In the genomic region with DNA sequence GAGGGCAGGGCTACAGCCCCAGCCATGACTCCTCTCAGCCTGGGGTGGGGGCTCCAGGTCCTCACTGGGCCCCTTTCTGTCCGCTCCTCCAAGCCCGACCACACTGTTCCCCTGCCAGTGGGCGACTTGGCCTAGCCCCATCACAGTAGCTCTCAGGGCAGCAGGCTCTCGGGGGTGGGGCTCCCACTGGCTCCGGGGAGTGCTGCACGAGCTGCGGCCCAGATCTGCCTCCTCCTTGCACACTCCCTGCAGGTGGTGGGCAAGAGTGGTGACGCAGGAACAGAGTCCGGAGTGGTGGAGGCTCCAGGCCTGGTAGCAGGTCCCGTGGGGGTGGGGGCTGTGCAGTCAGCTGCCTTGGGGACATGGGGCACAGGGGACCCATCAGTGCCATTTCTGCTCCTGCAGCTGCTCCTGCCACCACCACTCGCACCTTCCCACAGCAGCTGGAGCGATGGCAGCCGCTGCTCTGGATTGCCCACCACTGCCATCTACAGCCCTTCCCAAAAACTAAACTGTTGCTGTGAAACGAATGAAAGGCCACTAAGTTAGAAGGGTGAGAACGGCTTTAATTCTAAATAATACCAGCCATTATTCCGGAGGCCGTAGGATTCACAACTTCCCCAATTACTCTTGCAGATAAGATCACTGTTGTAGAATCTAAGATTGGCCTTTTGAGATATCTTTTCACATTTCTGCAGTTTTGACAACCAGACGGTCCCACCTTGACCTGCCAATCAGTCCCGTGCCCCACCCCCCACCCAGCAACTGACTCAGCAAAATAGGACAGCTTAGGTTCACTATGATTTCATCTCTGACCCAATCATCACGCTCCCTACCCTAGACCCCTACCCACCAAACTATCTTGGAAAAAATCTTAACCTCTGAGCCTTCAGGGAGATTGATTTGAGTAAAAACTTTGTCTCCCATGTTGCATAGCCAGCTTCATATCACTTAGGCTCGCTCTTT, we compare ENCODE assay signal across 16 cellular contexts.
DNase-seq lines count a peak whose midpoint lies in the region; ATAC-seq and TF ChIP-seq lines count a peak whose summit lies in the region.
"Had no signal": no experiment of that assay in that cellular context is flagged by ENCODE, and none has a peak within 500 bp of the region (broad histone marks: within the 10 kb centered on the region; RNA-seq: fewer than 3 reads in every experiment).

No MANE protein-coding gene starts in this region.

- H4K20me1 ChIP-seq in SK-N-SH (ENCODE audit: insufficient read depth): no peaks in the 10 kb centered on the region

- no peaks in the 10 kb centered on the region for H3K9me3 ChIP-seq in SK-N-SH

- no peaks in the 10 kb centered on the region for H3K36me3 ChIP-seq in SK-N-SH (replicated peaks in 1 of 2; ENCODE audit: control insufficient read depth in 1 of 2, insufficient read depth in 2 of 2, low read length in 1 of 2)
- H3K36me3 ChIP-seq: breast epithelium had no signal

- H3K4me1 Mint-ChIP-seq in type B pancreatic cell (ENCODE audit: unreplicated experiment): no peaks in the 10 kb centered on the region
- no peaks in the 10 kb centered on the region for H3K4me1 Mint-ChIP-seq in chondrocyte (ENCODE audit: low read depth)
- H3K4me1 Mint-ChIP-seq: IgD-negative memory B cell had no signal

- H3K79me2 ChIP-seq in SK-N-SH (ENCODE audit: insufficient read depth): no peaks in the 10 kb centered on the region

- H3K27ac Mint-ChIP-seq in type B pancreatic cell (no peak overlapping the region), chondrocyte (ENCODE audit: unreplicated experiment) (no peak overlapping the region)
- H3K27ac Mint-ChIP-seq: IgD-negative memory B cell; T-helper 1 cell treated with Interleukin-12 subunit alpha and Interleukin-12 subunit beta and Interleukin-4 antibody, amounts not matched to agents 30 μg/mL and 1 μg/mL, for 36 hours had no signal

- TF ChIP-seq RAD21 in SK-N-SH (IDR thresholded peaks at IDR 0.05; ENCODE audit: low read length): peak; percentile 55

- no peaks in the 10 kb centered on the region for H3K36me3 Mint-ChIP-seq in type B pancreatic cell
- H3K36me3 Mint-ChIP-seq in chondrocyte (ENCODE audit: low read depth): no peaks in the 10 kb centered on the region
- H3K36me3 Mint-ChIP-seq: IgD-negative memory B cell had no signal

- peaks cover 13% of the 10 kb centered on the region for H3K27me3 Mint-ChIP-seq in type B pancreatic cell
- peaks cover 1% of the 10 kb centered on the region for H3K27me3 Mint-ChIP-seq in chondrocyte (ENCODE audit: low read depth)
- H3K27me3 Mint-ChIP-seq: IgD-negative memory B cell had no signal

- no peak overlapping the region for H3K4me3 ChIP-seq in SK-N-SH (ENCODE audit: low read depth in 2 of 2, low read length in 1 of 2)
- H3K4me3 ChIP-seq: breast epithelium had no signal

- H3K4me3 Mint-ChIP-seq in type B pancreatic cell (no peak overlapping the region), chondrocyte (ENCODE audit: unreplicated experiment) (no peak overlapping the region)
- H3K4me3 Mint-ChIP-seq: IgD-negative memory B cell; T-helper 1 cell treated with Interleukin-12 subunit alpha and Interleukin-12 subunit beta and Interleukin-4 antibody, amounts not matched to agents 30 μg/mL and 1 μg/mL, for 36 hours had no signal

- no peak for TF ChIP-seq EP300 in SK-N-SH (IDR thresholded peaks at IDR 0.05; ENCODE audit: borderline replicate concordance in 1 of 2, low read depth in 1 of 2, low read length in 1 of 2)

- CTCF ChIA-PET in SK-N-SH (lab: Yijun Ruan, JAX): interaction anchor here (0.5 to 1.4 kb wide), 3 partner anchors 691 to 1239 kb away, joined by 3 read pairs; no protein-coding TSS in a partner anchor

- no peak for TF ChIP-seq CTCF in SK-N-SH (IDR thresholded peaks at IDR 0.05)
- peak; percentile 50 for TF ChIP-seq CTCF in type B pancreatic cell (conservative IDR thresholded peaks at IDR 0.05)
- TF ChIP-seq CTCF in chondrocyte (IDR thresholded peaks at IDR 0.05): no peak

- H3K27ac ChIP-seq in SK-N-SH (ENCODE audit: low read depth in 2 of 2, low read length in 1 of 2): no peak overlapping the region
- H3K27ac ChIP-seq: breast epithelium had no signal

- H2AFZ ChIP-seq in SK-N-SH (ENCODE audit: low read depth): no peak overlapping the region

- no peak overlapping the region for H3K9ac ChIP-seq in SK-N-SH

- WGBS in SK-N-SH (ENCODE audit: low lambda C conversion rate): 41% methylated on average over 14 of the region's 21 CpGs

- DNase-seq in SK-N-SH: peak; percentile 15
- peak; percentile 82 for DNase-seq in NCI-H69 (lab: John Stamatoyannopoulos, UW)
- DNase-seq in iPS-NIHi11 (ENCODE audit: low spot score): peak; percentile 19
- no peak for DNase-seq in type B pancreatic cell (ENCODE audit: extremely low spot score, unreplicated experiment)
- DNase-seq in chondrocyte (ENCODE audit: low spot score): no peak
- no peak for DNase-seq in activated CD4-positive, CD25-positive, alpha-beta regulatory T cell treated with anti-CD3 and anti-CD28 coated beads, Interleukin-2, amount 50 U/mL, for 72 hours
- DNase-seq: activated naive CD4-positive, alpha-beta T cell treated with anti-CD3 and anti-CD28 coated beads, Interleukin-2, amount 50 U/mL, for 16 hours; effector memory CD4-positive, alpha-beta T cell; mammary epithelial cell; NCI-H526 treated with DMSO at 0.1 percent for 48 hours; stimulated activated CD4-positive, alpha-beta T cell treated with anti-CD3 and anti-CD28 coated beads, Interleukin-4, amount 100 ng/mL, for 4 hours had no signal

- no peaks in the 10 kb centered on the region for H3K9me3 Mint-ChIP-seq in type B pancreatic cell
- H3K9me3 Mint-ChIP-seq in chondrocyte (ENCODE audit: low read depth): peaks cover 23% of the 10 kb centered on the region
- H3K9me3 Mint-ChIP-seq: T-helper 1 cell treated with Interleukin-12 subunit alpha and Interleukin-12 subunit beta and Interleukin-4 antibody, amounts not matched to agents 30 μg/mL and 1 μg/mL, for 36 hours had no signal

- ATAC-seq in SK-N-SH treated with all-trans-retinoic acid at 6 μM for 48 hours (no peak), GM18858 (IDR thresholded peaks at IDR 0.05; ENCODE audit: unreplicated experiment) (no peak)

- no peaks in the 10 kb centered on the region for H3K9me2 ChIP-seq in SK-N-SH

- H3K4me2 ChIP-seq in SK-N-SH: no peak overlapping the region

- H3K4me1 ChIP-seq in SK-N-SH (ENCODE audit: control insufficient read depth in 1 of 2, insufficient read depth in 2 of 2, low read depth in 1 of 2, low read length in 1 of 2): no peaks in the 10 kb centered on the region
- H3K4me1 ChIP-seq: breast epithelium had no signal

- POLR2A ChIA-PET in SK-N-SH (lab: Yijun Ruan, JAX): no interaction called here

- H3F3A ChIP-seq in SK-N-SH (replicated peaks; ENCODE audit: insufficient read depth): no peaks in the 10 kb centered on the region

- H3K27me3 ChIP-seq in SK-N-SH (ENCODE audit: insufficient read depth): no peaks in the 10 kb centered on the region
- H3K27me3 ChIP-seq: breast epithelium had no signal

TF ChIP-seq in SK-N-SH, 30 proteins besides CTCF, POLR2A, EP300 and RAD21 (continues in another document):
- no peak for TF ChIP-seq JUND (IDR thresholded peaks at IDR 0.05)
- TF ChIP-seq FOSL2 (IDR thresholded peaks at IDR 0.05; ENCODE audit: borderline replicate concordance, low read depth): no peak
- TF ChIP-seq ELF1 (IDR thresholded peaks at IDR 0.05): no peak
- no peak for TF ChIP-seq TAF1 (IDR thresholded peaks at IDR 0.05; ENCODE audit: borderline replicate concordance, low read depth, low read length)
- TF ChIP-seq RXRA (IDR thresholded peaks at IDR 0.05; ENCODE audit: borderline replicate concordance, low read depth): no peak

TF ChIP-seq in SK-N-SH treated with all-trans-retinoic acid at 6 μM for 48 hours, 23 proteins besides CTCF, POLR2A, EP300 and RAD21 (continues in another document):
- TF ChIP-seq TOX (CRISPR knock-in tag; IDR thresholded peaks at IDR 0.05; ENCODE audit: borderline replicate concordance): no peak
- TF ChIP-seq GLIS3 (CRISPR knock-in tag; IDR thresholded peaks at IDR 0.05): no peak
- no peak for TF ChIP-seq ZNF70 (CRISPR knock-in tag; IDR thresholded peaks at IDR 0.05)
- no peak for TF ChIP-seq BACH2 (CRISPR knock-in tag; IDR thresholded peaks at IDR 0.05; ENCODE audit: borderline replicate concordance)
- TF ChIP-seq TCF4 (CRISPR knock-in tag; IDR thresholded peaks at IDR 0.05; ENCODE audit: borderline replicate concordance): no peak
- TF ChIP-seq RARB (CRISPR knock-in tag; IDR thresholded peaks at IDR 0.05): no peak
- no peak for TF ChIP-seq PATZ1 (CRISPR knock-in tag; IDR thresholded peaks at IDR 0.05; ENCODE audit: borderline replicate concordance)
- TF ChIP-seq CREB5 (CRISPR knock-in tag; IDR thresholded peaks at IDR 0.05; ENCODE audit: low read depth): no peak
- no peak for TF ChIP-seq PPARA (CRISPR knock-in tag; IDR thresholded peaks at IDR 0.05; ENCODE audit: borderline replicate concordance)

Comparison
In these comparisons a context has a peak if more than half of its experiments do, and no peak if none do; other contexts are left out.
1. DNase-seq: peak in SK-N-SH (single experiment), NCI-H69 (single experiment) and iPS-NIHi11 (single experiment); none in type B pancreatic cell (single experiment), chondrocyte (single experiment) and activated CD4-positive, CD25-positive, alpha-beta regulatory T cell treated with anti-CD3 and anti-CD28 coated beads, Interleukin-2, amount 50 U/mL, for 72 hours (single experiment).